In the genomic region with DNA sequence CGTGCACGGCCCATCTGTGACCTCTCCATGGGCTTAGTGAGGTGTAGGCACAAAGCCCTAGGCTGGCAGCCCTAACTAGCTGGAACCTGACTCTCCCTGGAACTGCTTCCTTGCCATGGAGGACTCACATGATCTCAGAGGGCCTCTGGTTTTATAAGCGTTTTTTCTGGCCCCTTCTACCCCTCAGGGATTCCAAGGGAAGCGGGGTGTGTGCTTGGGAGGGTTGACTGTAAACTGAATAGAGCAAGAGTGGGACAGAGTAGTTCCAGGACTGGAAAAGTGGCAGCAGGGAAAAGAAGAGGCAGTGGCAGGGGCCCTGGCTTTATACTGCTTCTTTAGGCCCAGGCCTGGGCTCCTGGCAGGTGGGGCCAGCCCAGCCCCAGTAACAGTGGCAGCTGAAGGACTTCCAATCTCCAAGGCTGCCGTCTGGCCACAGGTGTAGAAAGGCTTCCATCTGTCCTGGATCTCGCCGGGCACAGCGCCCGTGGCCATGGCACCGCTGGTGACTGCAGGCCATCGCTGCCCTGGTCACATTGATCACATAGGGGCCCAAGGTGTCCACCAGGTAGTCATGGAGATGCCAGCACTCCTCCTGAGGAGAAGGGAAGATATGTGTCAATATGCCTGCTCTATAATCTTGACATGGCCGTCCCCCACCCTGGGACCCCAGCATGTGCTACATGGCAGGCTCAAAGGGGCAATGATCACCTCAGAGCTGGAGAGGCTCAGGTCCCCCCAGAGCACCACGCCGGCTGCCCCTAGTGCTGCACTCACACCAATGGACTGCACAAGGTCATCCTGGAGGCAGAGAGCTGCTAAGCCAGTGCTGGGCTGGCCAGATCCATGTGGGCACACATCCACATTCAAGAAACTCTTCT, we compare ENCODE assay signal across 1 cellular context.
TF ChIP-seq lines count a peak whose summit lies in the region.

No MANE protein-coding gene starts in this region.

TF ChIP-seq in HepG2, 621 proteins besides CTCF, POLR2A, EP300 and RAD21:
- TF ChIP-seq EED (CRISPR knock-in tag; IDR thresholded peaks at IDR 0.05) (no peak), NFYB (CRISPR knock-in tag; IDR thresholded peaks at IDR 0.05) (no peak), SMAD9 (CRISPR knock-in tag; IDR thresholded peaks at IDR 0.05) (no peak), HNRNPLL (IDR thresholded peaks at IDR 0.05; ENCODE audit: low read depth, low read length, poor library complexity, severe bottlenecking) (no peak), HMG20B (CRISPR knock-in tag; conservative IDR thresholded peaks at IDR 0.05) (no peak), ZNF264 (CRISPR knock-in tag; IDR thresholded peaks at IDR 0.05) (no peak), TEAD2 (CRISPR knock-in tag; IDR thresholded peaks at IDR 0.05) (no peak), ZNF652 (CRISPR knock-in tag; IDR thresholded peaks at IDR 0.05; ENCODE audit: borderline replicate concordance, low read depth) (no peak), ZMAT3 (CRISPR knock-in tag; conservative IDR thresholded peaks at IDR 0.05) (0 out of 2 replicates have a peak, but pooled peaks have one; percentile 29), KAT7 (CRISPR knock-in tag; IDR thresholded peaks at IDR 0.05; ENCODE audit: borderline replicate concordance) (no peak), ZBTB20 (CRISPR knock-in tag; IDR thresholded peaks at IDR 0.05; ENCODE audit: borderline replicate concordance, low read depth) (no peak), ZNF850 (CRISPR knock-in tag; conservative IDR thresholded peaks at IDR 0.05) (no peak), ZC3H13 (CRISPR knock-in tag; IDR thresholded peaks at IDR 0.05) (0 out of 2 replicates have a peak, but pooled peaks have one; percentile 22), ZNF510 (CRISPR knock-in tag; IDR thresholded peaks at IDR 0.05; ENCODE audit: low read depth) (peak; percentile 1; the same call in 1 of the 2 replicates), MTF1 (CRISPR knock-in tag; IDR thresholded peaks at IDR 0.05) (no peak), ZZZ3 (CRISPR knock-in tag; IDR thresholded peaks at IDR 0.05; ENCODE audit: borderline replicate concordance) (no peak), BHLHE40 (IDR thresholded peaks at IDR 0.05; ENCODE audit: low read length) (no peak), MIER3 (CRISPR knock-in tag; IDR thresholded peaks at IDR 0.05; ENCODE audit: borderline replicate concordance) (no peak), EEA1 (CRISPR knock-in tag; IDR thresholded peaks at IDR 0.05; ENCODE audit: borderline replicate concordance) (no peak), ARNTL (CRISPR knock-in tag; IDR thresholded peaks at IDR 0.05) (no peak), ZNF253 (CRISPR knock-in tag; IDR thresholded peaks at IDR 0.05; ENCODE audit: borderline replicate concordance) (no peak), ZNF501 (CRISPR knock-in tag; IDR thresholded peaks at IDR 0.05) (peak; percentile 2; the same call in 1 of the 2 replicates), NBN (conservative IDR thresholded peaks at IDR 0.05) (no peak), ZNF337 (CRISPR knock-in tag; IDR thresholded peaks at IDR 0.05; ENCODE audit: borderline replicate concordance, low read depth) (no peak), ZNF614 (CRISPR knock-in tag; IDR thresholded peaks at IDR 0.05; ENCODE audit: borderline replicate concordance) (no peak), ZNF367 (CRISPR knock-in tag; IDR thresholded peaks at IDR 0.05; ENCODE audit: borderline replicate concordance) (no peak), MEIS1 (CRISPR knock-in tag; IDR thresholded peaks at IDR 0.05; ENCODE audit: borderline replicate concordance) (0 out of 2 replicates have a peak, but pooled peaks have one; percentile 4), U2AF2 (IDR thresholded peaks at IDR 0.05; ENCODE audit: low read depth, low read length) (no peak), ZNF274 (CRISPR knock-in tag; IDR thresholded peaks at IDR 0.05) (0 out of 2 replicates have a peak, but pooled peaks have one; percentile 4), TBP (CRISPR knock-in tag; IDR thresholded peaks at IDR 0.05) (no peak), TSC22D2 (CRISPR knock-in tag; IDR thresholded peaks at IDR 0.05; ENCODE audit: borderline replicate concordance) (no peak), ZNF75D (CRISPR knock-in tag; IDR thresholded peaks at IDR 0.05; ENCODE audit: borderline replicate concordance) (no peak), GATA4 (IDR thresholded peaks at IDR 0.05; ENCODE audit: borderline replicate concordance, low read depth) (no peak), MBNL3 (CRISPR knock-in tag; conservative IDR thresholded peaks at IDR 0.05) (no peak), ZSCAN30 (CRISPR knock-in tag; IDR thresholded peaks at IDR 0.05) (no peak), MED8 (CRISPR knock-in tag; IDR thresholded peaks at IDR 0.05; ENCODE audit: insufficient replicate concordance) (no peak), SMAD1 (CRISPR knock-in tag; IDR thresholded peaks at IDR 0.05; ENCODE audit: borderline replicate concordance, low read depth) (no peak), CBFB (CRISPR knock-in tag; IDR thresholded peaks at IDR 0.05) (no peak), GTF3A (CRISPR knock-in tag; conservative IDR thresholded peaks at IDR 0.05) (0 out of 2 replicates have a peak, but pooled peaks have one; percentile 1), SMC3 (IDR thresholded peaks at IDR 0.05; ENCODE audit: low read length) (no peak), PRPF4 (IDR thresholded peaks at IDR 0.05; ENCODE audit: low read depth, low read length, poor library complexity, severe bottlenecking) (no peak)
- TF ChIP-seq, protein P1, sequence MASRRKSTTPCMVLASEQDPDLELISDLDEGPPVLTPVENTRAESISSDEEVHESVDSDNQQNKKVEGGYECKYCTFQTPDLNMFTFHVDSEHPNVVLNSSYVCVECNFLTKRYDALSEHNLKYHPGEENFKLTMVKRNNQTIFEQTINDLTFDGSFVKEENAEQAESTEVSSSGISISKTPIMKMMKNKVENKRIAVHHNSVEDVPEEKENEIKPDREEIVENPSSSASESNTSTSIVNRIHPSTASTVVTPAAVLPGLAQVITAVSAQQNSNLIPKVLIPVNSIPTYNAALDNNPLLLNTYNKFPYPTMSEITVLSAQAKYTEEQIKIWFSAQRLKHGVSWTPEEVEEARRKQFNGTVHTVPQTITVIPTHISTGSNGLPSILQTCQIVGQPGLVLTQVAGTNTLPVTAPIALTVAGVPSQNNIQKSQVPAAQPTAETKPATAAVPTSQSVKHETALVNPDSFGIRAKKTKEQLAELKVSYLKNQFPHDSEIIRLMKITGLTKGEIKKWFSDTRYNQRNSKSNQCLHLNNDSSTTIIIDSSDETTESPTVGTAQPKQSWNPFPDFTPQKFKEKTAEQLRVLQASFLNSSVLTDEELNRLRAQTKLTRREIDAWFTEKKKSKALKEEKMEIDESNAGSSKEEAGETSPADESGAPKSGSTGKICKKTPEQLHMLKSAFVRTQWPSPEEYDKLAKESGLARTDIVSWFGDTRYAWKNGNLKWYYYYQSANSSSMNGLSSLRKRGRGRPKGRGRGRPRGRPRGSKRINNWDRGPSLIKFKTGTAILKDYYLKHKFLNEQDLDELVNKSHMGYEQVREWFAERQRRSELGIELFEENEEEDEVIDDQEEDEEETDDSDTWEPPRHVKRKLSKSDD (CRISPR knock-in tag; IDR thresholded peaks at IDR 0.05; ENCODE audit: low read depth): no peak
- TF ChIP-seq, protein P2, sequence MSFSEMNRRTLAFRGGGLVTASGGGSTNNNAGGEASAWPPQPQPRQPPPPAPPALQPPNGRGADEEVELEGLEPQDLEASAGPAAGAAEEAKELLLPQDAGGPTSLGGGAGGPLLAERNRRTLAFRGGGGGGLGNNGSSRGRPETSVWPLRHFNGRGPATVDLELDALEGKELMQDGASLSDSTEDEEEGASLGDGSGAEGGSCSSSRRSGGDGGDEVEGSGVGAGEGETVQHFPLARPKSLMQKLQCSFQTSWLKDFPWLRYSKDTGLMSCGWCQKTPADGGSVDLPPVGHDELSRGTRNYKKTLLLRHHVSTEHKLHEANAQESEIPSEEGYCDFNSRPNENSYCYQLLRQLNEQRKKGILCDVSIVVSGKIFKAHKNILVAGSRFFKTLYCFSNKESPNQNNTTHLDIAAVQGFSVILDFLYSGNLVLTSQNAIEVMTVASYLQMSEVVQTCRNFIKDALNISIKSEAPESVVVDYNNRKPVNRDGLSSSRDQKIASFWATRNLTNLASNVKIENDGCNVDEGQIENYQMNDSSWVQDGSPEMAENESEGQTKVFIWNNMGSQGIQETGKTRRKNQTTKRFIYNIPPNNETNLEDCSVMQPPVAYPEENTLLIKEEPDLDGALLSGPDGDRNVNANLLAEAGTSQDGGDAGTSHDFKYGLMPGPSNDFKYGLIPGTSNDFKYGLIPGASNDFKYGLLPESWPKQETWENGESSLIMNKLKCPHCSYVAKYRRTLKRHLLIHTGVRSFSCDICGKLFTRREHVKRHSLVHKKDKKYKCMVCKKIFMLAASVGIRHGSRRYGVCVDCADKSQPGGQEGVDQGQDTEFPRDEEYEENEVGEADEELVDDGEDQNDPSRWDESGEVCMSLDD (CRISPR knock-in tag; IDR thresholded peaks at IDR 0.05; ENCODE audit: borderline replicate concordance): no peak
- TF ChIP-seq, protein P3, sequence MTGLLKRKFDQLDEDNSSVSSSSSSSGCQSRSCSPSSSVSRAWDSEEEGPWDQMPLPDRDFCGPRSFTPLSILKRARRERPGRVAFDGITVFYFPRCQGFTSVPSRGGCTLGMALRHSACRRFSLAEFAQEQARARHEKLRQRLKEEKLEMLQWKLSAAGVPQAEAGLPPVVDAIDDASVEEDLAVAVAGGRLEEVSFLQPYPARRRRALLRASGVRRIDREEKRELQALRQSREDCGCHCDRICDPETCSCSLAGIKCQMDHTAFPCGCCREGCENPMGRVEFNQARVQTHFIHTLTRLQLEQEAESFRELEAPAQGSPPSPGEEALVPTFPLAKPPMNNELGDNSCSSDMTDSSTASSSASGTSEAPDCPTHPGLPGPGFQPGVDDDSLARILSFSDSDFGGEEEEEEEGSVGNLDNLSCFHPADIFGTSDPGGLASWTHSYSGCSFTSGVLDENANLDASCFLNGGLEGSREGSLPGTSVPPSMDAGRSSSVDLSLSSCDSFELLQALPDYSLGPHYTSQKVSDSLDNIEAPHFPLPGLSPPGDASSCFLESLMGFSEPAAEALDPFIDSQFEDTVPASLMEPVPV (CRISPR knock-in tag; IDR thresholded peaks at IDR 0.05): 0 out of 2 replicates have a peak, but pooled peaks have one; percentile 41
- TF ChIP-seq, protein P4, sequence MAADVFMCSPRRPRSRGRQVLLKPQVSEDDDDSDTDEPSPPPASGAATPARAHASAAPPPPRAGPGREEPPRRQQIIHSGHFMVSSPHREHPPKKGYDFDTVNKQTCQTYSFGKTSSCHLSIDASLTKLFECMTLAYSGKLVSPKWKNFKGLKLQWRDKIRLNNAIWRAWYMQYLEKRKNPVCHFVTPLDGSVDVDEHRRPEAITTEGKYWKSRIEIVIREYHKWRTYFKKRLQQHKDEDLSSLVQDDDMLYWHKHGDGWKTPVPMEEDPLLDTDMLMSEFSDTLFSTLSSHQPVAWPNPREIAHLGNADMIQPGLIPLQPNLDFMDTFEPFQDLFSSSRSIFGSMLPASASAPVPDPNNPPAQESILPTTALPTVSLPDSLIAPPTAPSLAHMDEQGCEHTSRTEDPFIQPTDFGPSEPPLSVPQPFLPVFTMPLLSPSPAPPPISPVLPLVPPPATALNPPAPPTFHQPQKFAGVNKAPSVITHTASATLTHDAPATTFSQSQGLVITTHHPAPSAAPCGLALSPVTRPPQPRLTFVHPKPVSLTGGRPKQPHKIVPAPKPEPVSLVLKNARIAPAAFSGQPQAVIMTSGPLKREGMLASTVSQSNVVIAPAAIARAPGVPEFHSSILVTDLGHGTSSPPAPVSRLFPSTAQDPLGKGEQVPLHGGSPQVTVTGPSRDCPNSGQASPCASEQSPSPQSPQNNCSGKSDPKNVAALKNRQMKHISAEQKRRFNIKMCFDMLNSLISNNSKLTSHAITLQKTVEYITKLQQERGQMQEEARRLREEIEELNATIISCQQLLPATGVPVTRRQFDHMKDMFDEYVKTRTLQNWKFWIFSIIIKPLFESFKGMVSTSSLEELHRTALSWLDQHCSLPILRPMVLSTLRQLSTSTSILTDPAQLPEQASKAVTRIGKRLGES (CRISPR knock-in tag; IDR thresholded peaks at IDR 0.05; ENCODE audit: borderline replicate concordance): no peak
- TF ChIP-seq, protein P5, sequence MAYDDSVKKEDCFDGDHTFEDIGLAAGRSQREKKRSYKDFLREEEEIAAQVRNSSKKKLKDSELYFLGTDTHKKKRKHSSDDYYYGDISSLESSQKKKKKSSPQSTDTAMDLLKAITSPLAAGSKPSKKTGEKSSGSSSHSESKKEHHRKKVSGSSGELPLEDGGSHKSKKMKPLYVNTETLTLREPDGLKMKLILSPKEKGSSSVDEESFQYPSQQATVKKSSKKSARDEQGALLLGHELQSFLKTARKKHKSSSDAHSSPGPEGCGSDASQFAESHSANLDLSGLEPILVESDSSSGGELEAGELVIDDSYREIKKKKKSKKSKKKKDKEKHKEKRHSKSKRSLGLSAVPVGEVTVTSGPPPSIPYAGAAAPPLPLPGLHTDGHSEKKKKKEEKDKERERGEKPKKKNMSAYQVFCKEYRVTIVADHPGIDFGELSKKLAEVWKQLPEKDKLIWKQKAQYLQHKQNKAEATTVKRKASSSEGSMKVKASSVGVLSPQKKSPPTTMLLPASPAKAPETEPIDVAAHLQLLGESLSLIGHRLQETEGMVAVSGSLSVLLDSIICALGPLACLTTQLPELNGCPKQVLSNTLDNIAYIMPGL (CRISPR knock-in tag; IDR thresholded peaks at IDR 0.05; ENCODE audit: borderline replicate concordance in 1 of 2, low read depth in 1 of 2): no peak
- TF ChIP-seq, protein P6, sequence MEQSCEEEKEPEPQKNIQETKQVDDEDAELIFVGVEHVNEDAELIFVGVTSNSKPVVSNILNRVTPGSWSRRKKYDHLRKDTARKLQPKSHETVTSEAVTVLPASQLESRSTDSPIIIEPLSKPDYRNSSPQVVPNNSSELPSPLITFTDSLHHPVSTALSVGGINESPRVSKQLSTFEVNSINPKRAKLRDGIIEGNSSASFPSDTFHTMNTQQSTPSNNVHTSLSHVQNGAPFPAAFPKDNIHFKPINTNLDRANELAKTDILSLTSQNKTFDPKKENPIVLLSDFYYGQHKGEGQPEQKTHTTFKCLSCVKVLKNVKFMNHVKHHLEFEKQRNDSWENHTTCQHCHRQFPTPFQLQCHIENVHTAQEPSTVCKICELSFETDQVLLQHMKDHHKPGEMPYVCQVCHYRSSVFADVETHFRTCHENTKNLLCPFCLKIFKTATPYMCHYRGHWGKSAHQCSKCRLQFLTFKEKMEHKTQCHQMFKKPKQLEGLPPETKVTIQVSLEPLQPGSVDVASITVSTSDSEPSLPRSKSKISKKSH (CRISPR knock-in tag; IDR thresholded peaks at IDR 0.05; ENCODE audit: borderline replicate concordance): 0 out of 2 replicates have a peak, but pooled peaks have one; percentile 35
TF ChIP-seq in HepG2: peak in this region for 9.
